2 cellular contexts compared by ENCODE assay signal in genomic region chr2:101748000-101748399, GRCh38.
TF ChIP-seq lines count a peak whose summit lies in the region.

No MANE protein-coding gene starts in this region.

TF ChIP-seq in liver, 16 proteins besides CTCF, POLR2A, EP300 and RAD21:
- TF ChIP-seq MAX (IDR thresholded peaks at IDR 0.05) (no peak), FOXA2 (IDR thresholded peaks at IDR 0.05) (no peak), HNF4A (conservative IDR thresholded peaks at IDR 0.05) (peak in 1 of 2 donors; percentile 22)

TF ChIP-seq in HepG2, 621 proteins besides CTCF, POLR2A, EP300 and RAD21 (continued from another document):
- TF ChIP-seq HOMEZ (CRISPR knock-in tag; IDR thresholded peaks at IDR 0.05; ENCODE audit: low read depth) (no peak), MXD4 (CRISPR knock-in tag; IDR thresholded peaks at IDR 0.05) (no peak), ZBTB20 (CRISPR knock-in tag; IDR thresholded peaks at IDR 0.05; ENCODE audit: borderline replicate concordance, low read depth) (no peak), TRIM24 (CRISPR knock-in tag; IDR thresholded peaks at IDR 0.05) (no peak), MAX (IDR thresholded peaks at IDR 0.05) (no peak), ZNF839 (CRISPR knock-in tag; IDR thresholded peaks at IDR 0.05; ENCODE audit: borderline replicate concordance) (no peak), ZNF24 (IDR thresholded peaks at IDR 0.05) (no peak), ZBTB7B (CRISPR knock-in tag; IDR thresholded peaks at IDR 0.05) (no peak), E2F2 (CRISPR knock-in tag; IDR thresholded peaks at IDR 0.05; ENCODE audit: borderline replicate concordance) (no peak), CEBPG (CRISPR knock-in tag; IDR thresholded peaks at IDR 0.05) (no peak), ZNF691 (CRISPR knock-in tag; IDR thresholded peaks at IDR 0.05; ENCODE audit: borderline replicate concordance, low read depth) (no peak), ZNF225 (CRISPR knock-in tag; IDR thresholded peaks at IDR 0.05) (no peak), AKNA (CRISPR knock-in tag; IDR thresholded peaks at IDR 0.05; ENCODE audit: borderline replicate concordance) (no peak)
TF ChIP-seq in HepG2: peak in this region for 0.
